In the genomic region with DNA sequence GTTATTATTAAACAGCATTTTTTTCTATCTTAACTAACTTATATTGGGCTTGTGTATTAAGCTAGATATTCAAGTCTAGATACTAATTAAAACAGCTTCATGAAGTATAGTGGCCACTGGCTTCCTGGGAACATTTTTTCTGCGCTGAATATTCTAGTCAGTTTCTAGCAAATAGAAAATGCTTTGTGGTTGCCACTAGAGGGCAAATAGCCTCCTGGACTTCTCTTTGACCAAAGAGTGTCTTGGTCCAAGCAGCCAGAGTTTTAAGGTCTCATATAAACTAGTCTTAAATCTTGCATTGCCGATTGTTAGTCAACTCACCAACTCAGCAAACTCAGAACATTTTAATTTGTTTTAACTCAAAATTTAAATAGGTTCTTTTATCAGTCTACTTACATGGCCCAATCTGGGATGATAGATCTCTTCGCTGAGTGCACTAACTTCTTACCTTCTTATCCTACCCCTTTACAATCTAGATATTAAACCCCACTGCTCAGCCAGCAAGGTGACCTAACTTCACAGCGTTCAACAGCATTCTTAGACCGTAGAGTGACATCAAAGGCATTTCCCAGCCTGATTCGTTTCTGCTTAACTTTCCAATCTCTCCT, we compare ENCODE assay signal across 8 cellular contexts. TPM values are rescaled to one million over a fixed set of nuclear protein-coding genes. Genes with fewer than 3 reads are reported as not detected.
A peak's percentile ranks its signal among the peaks of the same experiment; 100 is the strongest.
DNase-seq lines count a peak whose midpoint lies in the region; ATAC-seq and TF ChIP-seq lines count a peak whose summit lies in the region.

No MANE protein-coding gene starts in this region.

- DNase-seq in COR-L47 (lab: John Stamatoyannopoulos, UW) (peak; percentile 43), adrenal gland (no peak), kidney epithelial cell (ENCODE audit: low read depth) (no peak), GOT3 (lab: John Stamatoyannopoulos, UW) (no peak), NCI-H128 (lab: John Stamatoyannopoulos, UW; ENCODE audit: unreplicated experiment) (no peak)

- H3K4me3 ChIP-seq in adrenal gland (no peak overlapping the region), kidney epithelial cell (ENCODE audit: low read depth, low read length) (no peak overlapping the region)

- intact Hi-C loops in adrenal gland (cut with DNase I): no loop called here

- TF ChIP-seq CTCF in adrenal gland (IDR thresholded peaks at IDR 0.05) (peak in 5 of 6 experiments; percentile 26 to 56 (median 34)), kidney epithelial cell (IDR thresholded peaks at IDR 0.05; ENCODE audit: insufficient read depth, low read length, poor library complexity, severe bottlenecking) (peak; percentile 70)

- no peak overlapping the region for H3K27ac ChIP-seq in adrenal gland

- H3K9me3 ChIP-seq in adrenal gland (replicated peaks in 1 of 3): no peaks in the 10 kb centered on the region

- 55 to 60% (median 59%) methylated on average over 6 of the region's 6 CpGs for WGBS in adrenal gland, 4 donors

- H3K4me1 ChIP-seq in adrenal gland (replicated peaks in 1 of 2): no peaks in the 10 kb centered on the region

- H3K27me3 ChIP-seq in adrenal gland: no peaks in the 10 kb centered on the region
- no peaks in the 10 kb centered on the region for H3K27me3 ChIP-seq in kidney epithelial cell (ENCODE audit: control insufficient read depth, insufficient read depth, low read length)

- ATAC-seq in HG02885 (IDR thresholded peaks at IDR 0.05; ENCODE audit: poor library complexity, unreplicated experiment) (peak; percentile 51), GM19023 (IDR thresholded peaks at IDR 0.05; ENCODE audit: unreplicated experiment) (no peak), GM18858 (IDR thresholded peaks at IDR 0.05; ENCODE audit: unreplicated experiment) (no peak)

- TF ChIP-seq POLR2A in adrenal gland (IDR thresholded peaks at IDR 0.05): no peak

- H3K36me3 ChIP-seq in adrenal gland (replicated peaks in 1 of 2) (no peaks in the 10 kb centered on the region), kidney epithelial cell (ENCODE audit: control insufficient read depth, insufficient read depth, low read length) (no peaks in the 10 kb centered on the region)

RNA-seq across cellular contexts. Expression of a gene that starts 24.6 kb away (rescaled TPM):
- 10 to 100 TPM in 1 of 8 donors, 1 to 10 TPM in 7; 1.5 to 12.4 (median 6.3) TPM for total RNA-seq in adrenal gland
- polyA plus RNA-seq in adrenal gland: 1 to 10 TPM; 5.3 to 9.7 (median 9.3) TPM
- total RNA-seq in kidney epithelial cell: 16.3 and 17.3 TPM in 2 replicates
